ENCODE assay signal across 8 cellular contexts in the genomic region with DNA sequence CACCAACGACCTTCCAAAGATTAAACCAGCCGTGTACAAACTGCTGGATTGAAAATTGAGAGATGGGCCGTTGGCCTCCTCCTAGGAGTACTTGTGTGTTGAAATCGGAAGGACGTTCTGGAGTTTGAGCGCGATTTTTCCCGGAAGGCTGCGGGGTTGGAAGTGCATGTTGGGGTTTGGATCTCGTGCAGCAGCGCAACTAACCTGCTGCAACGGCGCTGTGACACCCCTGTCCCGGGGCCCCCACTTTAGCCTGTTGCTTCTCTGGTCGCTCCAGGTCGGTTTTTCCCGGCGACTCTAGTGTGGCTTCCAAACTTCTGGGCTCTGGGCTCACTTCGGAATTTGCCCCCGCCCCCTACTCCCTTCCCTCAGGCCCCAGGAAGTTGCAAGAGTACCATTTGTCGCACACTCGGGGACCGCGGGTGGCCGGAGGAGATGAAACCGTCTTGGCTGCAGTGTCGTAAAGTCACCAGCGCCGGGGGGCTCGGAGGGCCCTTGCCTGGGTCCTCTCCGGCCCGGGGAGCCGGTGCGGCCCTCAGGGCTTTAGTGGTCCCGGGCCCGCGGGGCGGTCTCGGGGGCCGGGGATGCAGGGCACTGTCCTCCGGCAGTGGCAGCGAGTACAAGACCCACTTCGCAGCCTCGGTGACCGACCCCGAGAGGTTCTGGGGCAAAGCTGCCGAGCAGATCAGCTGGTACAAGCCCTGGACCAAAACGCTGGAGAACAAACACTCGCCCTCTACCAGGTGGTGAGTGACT. TPM values are rescaled to one million over a fixed set of nuclear protein-coding genes. Genes with fewer than 3 reads are reported as not detected.
DNase-seq lines count a peak whose midpoint lies in the region; ATAC-seq and TF ChIP-seq lines count a peak whose summit lies in the region.

A gene with protein sequence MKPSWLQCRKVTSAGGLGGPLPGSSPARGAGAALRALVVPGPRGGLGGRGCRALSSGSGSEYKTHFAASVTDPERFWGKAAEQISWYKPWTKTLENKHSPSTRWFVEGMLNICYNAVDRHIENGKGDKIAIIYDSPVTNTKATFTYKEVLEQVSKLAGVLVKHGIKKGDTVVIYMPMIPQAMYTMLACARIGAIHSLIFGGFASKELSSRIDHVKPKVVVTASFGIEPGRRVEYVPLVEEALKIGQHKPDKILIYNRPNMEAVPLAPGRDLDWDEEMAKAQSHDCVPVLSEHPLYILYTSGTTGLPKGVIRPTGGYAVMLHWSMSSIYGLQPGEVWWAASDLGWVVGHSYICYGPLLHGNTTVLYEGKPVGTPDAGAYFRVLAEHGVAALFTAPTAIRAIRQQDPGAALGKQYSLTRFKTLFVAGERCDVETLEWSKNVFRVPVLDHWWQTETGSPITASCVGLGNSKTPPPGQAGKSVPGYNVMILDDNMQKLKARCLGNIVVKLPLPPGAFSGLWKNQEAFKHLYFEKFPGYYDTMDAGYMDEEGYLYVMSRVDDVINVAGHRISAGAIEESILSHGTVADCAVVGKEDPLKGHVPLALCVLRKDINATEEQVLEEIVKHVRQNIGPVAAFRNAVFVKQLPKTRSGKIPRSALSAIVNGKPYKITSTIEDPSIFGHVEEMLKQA (plus strand): TSS at position 394 of the 756 bp plus-strand sequence. CDS start 42 bp downstream, at position 436.

- H3K27ac ChIP-seq in breast epithelium: peak within 1 kb of the TSS; percentile 72 to 95

- no peak for TF ChIP-seq CTCF in breast epithelium (IDR thresholded peaks at IDR 0.05)

- H3K9me3 Mint-ChIP-seq in activated T-helper 2 cell treated with anti-CD3 and anti-CD28 coated beads, Interferon-gamma antibody, Interleukin-2, Interleukin-4, amounts not matched to agents 10 μg/mL and 5 μg/mL and 100 μg/mL, durations not matched to agents 14 hours and 24 hours and 36 hours: no peaks in the 10 kb centered on the region
- peaks cover 5 to 14% of the 10 kb centered on the region in 2 donors for H3K9me3 Mint-ChIP-seq in stimulated activated naive CD8-positive, alpha-beta T cell treated with anti-CD3 and anti-CD28 coated beads, Interleukin-15, amount 100 ng/mL, for 72 hours

- no peak within 1 kb of the TSS for H3K27ac Mint-ChIP-seq in activated T-helper 2 cell treated with anti-CD3 and anti-CD28 coated beads, Interferon-gamma antibody, Interleukin-2, Interleukin-4, amounts not matched to agents 10 μg/mL and 5 μg/mL and 100 μg/mL, durations not matched to agents 14 hours and 24 hours and 36 hours
- H3K27ac Mint-ChIP-seq in stimulated activated naive CD8-positive, alpha-beta T cell treated with anti-CD3 and anti-CD28 coated beads, Interleukin-15, amount 100 ng/mL, for 72 hours: no peak within 1 kb of the TSS

- H3K4me2 ChIP-seq in skeletal muscle satellite cell (ENCODE audit: low read length): peak within 1 kb of the TSS; percentile 89

- intact Hi-C loops in breast epithelium (cut with DNase I; ENCODE audit: low total_unique reads): no loop called here
- intact Hi-C loops in activated T-helper 2 cell treated with anti-CD3 and anti-CD28 coated beads, Interferon-gamma antibody, Interleukin-2, Interleukin-4, amounts not matched to agents 10 μg/mL and 5 μg/mL and 100 μg/mL, durations not matched to agents 14 hours and 24 hours and 36 hours (cut with micrococcal nuclease): no loop called here

- peaks cover 8% of the 10 kb centered on the region for H3K27me3 Mint-ChIP-seq in activated T-helper 2 cell treated with anti-CD3 and anti-CD28 coated beads, Interferon-gamma antibody, Interleukin-2, Interleukin-4, amounts not matched to agents 10 μg/mL and 5 μg/mL and 100 μg/mL, durations not matched to agents 14 hours and 24 hours and 36 hours (ENCODE audit: low read depth)
- H3K27me3 Mint-ChIP-seq in stimulated activated naive CD8-positive, alpha-beta T cell treated with anti-CD3 and anti-CD28 coated beads, Interleukin-15, amount 100 ng/mL, for 72 hours: peaks cover 26% of the 10 kb centered on the region

- no peaks in the 10 kb centered on the region for H3K27me3 ChIP-seq in breast epithelium
- H3K27me3 ChIP-seq in skeletal muscle satellite cell (ENCODE audit: control insufficient read depth, insufficient read depth, low read length): no peaks in the 10 kb centered on the region

- H3K4me3 Mint-ChIP-seq in activated T-helper 2 cell treated with anti-CD3 and anti-CD28 coated beads, Interferon-gamma antibody, Interleukin-2, Interleukin-4, amounts not matched to agents 10 μg/mL and 5 μg/mL and 100 μg/mL, durations not matched to agents 14 hours and 24 hours and 36 hours (ENCODE audit: low read depth): no peak within 1 kb of the TSS
- H3K4me3 Mint-ChIP-seq in stimulated activated naive CD8-positive, alpha-beta T cell treated with anti-CD3 and anti-CD28 coated beads, Interleukin-15, amount 100 ng/mL, for 72 hours: no peak within 1 kb of the TSS

- H3K9ac ChIP-seq in skeletal muscle satellite cell (ENCODE audit: low read depth, low read length): peak within 1 kb of the TSS; percentile 68

- peak within 1 kb of the TSS; percentile 72 to 94 (median 72) for H3K4me3 ChIP-seq in breast epithelium
- peak within 1 kb of the TSS; percentile 71 for H3K4me3 ChIP-seq in skeletal muscle satellite cell (ENCODE audit: low read length)

- no peak for TF ChIP-seq POLR2A in breast epithelium (IDR thresholded peaks at IDR 0.05)

- H3K9me3 ChIP-seq in breast epithelium: no peaks in the 10 kb centered on the region
- H3K9me3 ChIP-seq in skeletal muscle satellite cell (replicated peaks; ENCODE audit: low read length): no peaks in the 10 kb centered on the region

- no peak for ATAC-seq in stimulated activated naive CD8-positive, alpha-beta T cell treated with anti-CD3 and anti-CD28 coated beads, Interleukin-15, amount 100 ng/mL, for 72 hours

- H3K36me3 Mint-ChIP-seq in activated T-helper 2 cell treated with anti-CD3 and anti-CD28 coated beads, Interferon-gamma antibody, Interleukin-2, Interleukin-4, amounts not matched to agents 10 μg/mL and 5 μg/mL and 100 μg/mL, durations not matched to agents 14 hours and 24 hours and 36 hours (ENCODE audit: low read depth): no peaks in the 10 kb centered on the region

- no peaks in the 10 kb centered on the region for H3K4me1 Mint-ChIP-seq in activated T-helper 2 cell treated with anti-CD3 and anti-CD28 coated beads, Interferon-gamma antibody, Interleukin-2, Interleukin-4, amounts not matched to agents 10 μg/mL and 5 μg/mL and 100 μg/mL, durations not matched to agents 14 hours and 24 hours and 36 hours (ENCODE audit: low read depth)
- H3K4me1 Mint-ChIP-seq in stimulated activated naive CD8-positive, alpha-beta T cell treated with anti-CD3 and anti-CD28 coated beads, Interleukin-15, amount 100 ng/mL, for 72 hours: no peaks in the 10 kb centered on the region

- H3K36me3 ChIP-seq in breast epithelium: no peaks in the 10 kb centered on the region
- H3K36me3 ChIP-seq in skeletal muscle satellite cell (ENCODE audit: insufficient read depth, low read length): no peaks in the 10 kb centered on the region

- DNase-seq in HCEC 1CT (peak; percentile 4), breast epithelium (ENCODE audit: low spot score in 2 of 2) (peak in 1 of 2 donors; percentile 67), iPS-NIHi11 (ENCODE audit: low spot score) (peak; percentile 67), 8988T (no peak)
- no peak for DNase-seq in effector CD4-positive, alpha-beta T cell
- no peak for DNase-seq in activated T-helper 2 cell treated with anti-CD3 and anti-CD28 coated beads, Interferon-gamma antibody, Interleukin-2, Interleukin-4, amounts not matched to agents 10 μg/mL and 5 μg/mL and 100 μg/mL, durations not matched to agents 14 hours and 24 hours and 36 hours (ENCODE audit: low spot score)
- DNase-seq in stimulated activated naive CD8-positive, alpha-beta T cell treated with anti-CD3 and anti-CD28 coated beads, Interleukin-15, amount 100 ng/mL, for 72 hours: no peak

- H3K4me1 ChIP-seq in breast epithelium: no peaks in the 10 kb centered on the region
- H3K4me1 ChIP-seq in skeletal muscle satellite cell (ENCODE audit: control insufficient read depth, insufficient read depth, low read length): peaks cover 28% of the 10 kb centered on the region

RNA-seq across cellular contexts. Expression of the gene that starts here (rescaled TPM):
- total RNA-seq in breast epithelium: 100 to 1,000 TPM in 1 of 3 donors, 10 to 100 TPM in 2; 32.6 to 147 (median 46.5) TPM
- 5.8 and 6.1 TPM in 2 replicates for total RNA-seq in skeletal muscle satellite cell (2012; rRNA removed)
- total RNA-seq in activated T-helper 2 cell treated with anti-CD3 and anti-CD28 coated beads, Interferon-gamma antibody, Interleukin-2, Interleukin-4, amounts not matched to agents 10 μg/mL and 5 μg/mL and 100 μg/mL, durations not matched to agents 14 hours and 24 hours and 36 hours: not detected in 2 replicates

Comparison
In these comparisons a context has a peak if more than half of its experiments do, and no peak if none do; other contexts are left out.
1. RNA of the gene that starts here (total RNA-seq): 32.6 to 147 TPM in breast epithelium; not detected in activated T-helper 2 cell treated with anti-CD3 and anti-CD28 coated beads, Interferon-gamma antibody, Interleukin-2, Interleukin-4, amounts not matched to agents 10 μg/mL and 5 μg/mL and 100 μg/mL, durations not matched to agents 14 hours and 24 hours and 36 hours; every median in the first group is over 10 times any median in the second.
2. DNase-seq: peak in HCEC 1CT (single experiment) and iPS-NIHi11 (single experiment); none in effector CD4-positive, alpha-beta T cell (single experiment), 8988T (single experiment), activated T-helper 2 cell treated with anti-CD3 and anti-CD28 coated beads, Interferon-gamma antibody, Interleukin-2, Interleukin-4, amounts not matched to agents 10 μg/mL and 5 μg/mL and 100 μg/mL, durations not matched to agents 14 hours and 24 hours and 36 hours (single experiment) and stimulated activated naive CD8-positive, alpha-beta T cell treated with anti-CD3 and anti-CD28 coated beads, Interleukin-15, amount 100 ng/mL, for 72 hours (0 of 2).